Comparison of ENCODE assay signal across 34 cellular contexts in genomic region chr18:23763343-23763742, GRCh38.
A peak's percentile ranks its signal among the peaks of the same experiment; 100 is the strongest.
DNase-seq lines count a peak whose midpoint lies in the region; TF ChIP-seq lines count a peak whose summit lies in the region.
"Had no signal": no experiment of that assay in that cellular context is flagged by ENCODE, and none has a peak within 500 bp of the region (broad histone marks: within the 10 kb centered on the region; RNA-seq: fewer than 3 reads in every experiment).

No MANE protein-coding gene starts in this region.

- intact Hi-C loops in esophagus muscularis mucosa (cut with DNase I), result no loop called here
- intact Hi-C loops in activated T-helper 1 cell treated with anti-CD3 and anti-CD28 coated beads, Interleukin-12 subunit alpha, Interleukin-12 subunit beta, Interleukin-2, Interleukin-4 antibody, amounts not matched to agents 30 ng/mL and 10 ng/mL and 1 ng/mL, durations not matched to agents 14 hours and 24 hours and 36 hours (cut with micrococcal nuclease), result no loop called here

- H3K9ac ChIP-seq in neural cell (ENCODE audit: low read length), result no peak overlapping the region
- H3K9ac ChIP-seq: BLaER1; BLaER1 treated with 17β-estradiol and CSF1 and Interleukin-3, amounts not matched to agents 10 nM and 100 nM had no signal

- H4K20me1 ChIP-seq in neural cell (ENCODE audit: insufficient read depth), result no peaks in the 10 kb centered on the region
- H4K20me1 ChIP-seq: BLaER1; BLaER1 treated with 17β-estradiol and CSF1 and Interleukin-3, amounts not matched to agents 10 nM and 100 nM had no signal

- TF ChIP-seq RAD21 in neural cell (conservative IDR thresholded peaks at IDR 0.05), result no peak

- H3K4me3 ChIP-seq in esophagus muscularis mucosa, result no peak overlapping the region
- H3K4me3 ChIP-seq in neural cell (ENCODE audit: low read length), result no peak overlapping the region
- H3K4me3 ChIP-seq: A549; BLaER1; BLaER1 treated with 17β-estradiol and CSF1 and Interleukin-3, amounts not matched to agents 10 nM and 100 nM had no signal

- TF ChIP-seq CTCF in esophagus muscularis mucosa (IDR thresholded peaks at IDR 0.05), result no peak
- no peak for TF ChIP-seq CTCF in mesothelial cell of epicardium (IDR thresholded peaks at IDR 0.05; ENCODE audit: unreplicated experiment)
- TF ChIP-seq CTCF in neural cell (IDR thresholded peaks at IDR 0.05; ENCODE audit: poor library complexity, severe bottlenecking), result no peak
- no peak for TF ChIP-seq CTCF in progenitor cell of endocrine pancreas (IDR thresholded peaks at IDR 0.05; ENCODE audit: unreplicated experiment)

- no peaks in the 10 kb centered on the region for H3K9me2 ChIP-seq in neural cell (ENCODE audit: insufficient read depth, low read length)

- no peak overlapping the region for H3K4me2 ChIP-seq in neural cell (ENCODE audit: low read length)
- H3K4me2 ChIP-seq: A549; BLaER1; BLaER1 treated with 17β-estradiol and CSF1 and Interleukin-3, amounts not matched to agents 10 nM and 100 nM had no signal

- no peak for TF ChIP-seq POLR2A in esophagus muscularis mucosa (IDR thresholded peaks at IDR 0.05; ENCODE audit: low read depth)

- H3K4me3 Mint-ChIP-seq in mesothelial cell of epicardium (no peak overlapping the region), progenitor cell of endocrine pancreas (ENCODE audit: low read depth) (no peak overlapping the region)
- no peak overlapping the region for H3K4me3 Mint-ChIP-seq in activated T-helper 1 cell treated with anti-CD3 and anti-CD28 coated beads, Interleukin-12 subunit alpha, Interleukin-12 subunit beta, Interleukin-2, Interleukin-4 antibody, amounts not matched to agents 30 ng/mL and 10 ng/mL and 1 ng/mL, durations not matched to agents 14 hours and 24 hours and 36 hours
- H3K4me3 Mint-ChIP-seq: B cell; CD14-positive monocyte; CD4-positive, alpha-beta memory T cell; CD4-positive, alpha-beta T cell; CD4-positive, CD25-positive, alpha-beta regulatory T cell; CD8-positive, alpha-beta memory T cell; CD8-positive, alpha-beta T cell had no signal

- no peaks in the 10 kb centered on the region for H3K79me2 ChIP-seq in neural cell (replicated peaks; ENCODE audit: insufficient read depth, low read length)

- H3K27me3 Mint-ChIP-seq in mesothelial cell of epicardium (ENCODE audit: low read depth) (no peaks in the 10 kb centered on the region), progenitor cell of endocrine pancreas (no peaks in the 10 kb centered on the region)
- H3K27me3 Mint-ChIP-seq in activated T-helper 1 cell treated with anti-CD3 and anti-CD28 coated beads, Interleukin-12 subunit alpha, Interleukin-12 subunit beta, Interleukin-2, Interleukin-4 antibody, amounts not matched to agents 30 ng/mL and 10 ng/mL and 1 ng/mL, durations not matched to agents 14 hours and 24 hours and 36 hours (ENCODE audit: insufficient read depth), result peaks cover 11% of the 10 kb centered on the region

- H3F3A ChIP-seq in neural cell (ENCODE audit: insufficient read depth, low read length, poor library complexity, severe bottlenecking), result no peaks in the 10 kb centered on the region

- peaks cover 13% of the 10 kb centered on the region for H3K36me3 Mint-ChIP-seq in mesothelial cell of epicardium
- H3K36me3 Mint-ChIP-seq in progenitor cell of endocrine pancreas (ENCODE audit: insufficient read depth), result no peaks in the 10 kb centered on the region
- no peaks in the 10 kb centered on the region for H3K36me3 Mint-ChIP-seq in activated T-helper 1 cell treated with anti-CD3 and anti-CD28 coated beads, Interleukin-12 subunit alpha, Interleukin-12 subunit beta, Interleukin-2, Interleukin-4 antibody, amounts not matched to agents 30 ng/mL and 10 ng/mL and 1 ng/mL, durations not matched to agents 14 hours and 24 hours and 36 hours (ENCODE audit: low read depth)
- H3K36me3 Mint-ChIP-seq: CD14-positive monocyte; CD4-positive, CD25-positive, alpha-beta regulatory T cell; CD8-positive, alpha-beta T cell had no signal

- DNase-seq in esophagus muscularis mucosa (ENCODE audit: extremely low spot score), result peak; percentile 62
- DNase-seq in mesothelial cell of epicardium (ENCODE audit: low spot score in 2 of 2, unreplicated experiment in 2 of 2), result no peak
- no peak for DNase-seq in progenitor cell of endocrine pancreas (ENCODE audit: low spot score, unreplicated experiment)
- no peak for DNase-seq in NK-92 treated with Interleukin-12 subunit alpha and Interleukin-12 subunit beta, amount 100 ng/mL, for 24 hours (lab: John Stamatoyannopoulos, UW)
- DNase-seq in COR-L47 (lab: John Stamatoyannopoulos, UW), result no peak
- no peak for DNase-seq in mesenteric fat pad (ENCODE audit: low spot score)
- no peak for DNase-seq in activated T-helper 1 cell treated with anti-CD3 and anti-CD28 coated beads, Interleukin-12 subunit alpha, Interleukin-12 subunit beta, Interleukin-2, Interleukin-4 antibody, amounts not matched to agents 30 ng/mL and 10 ng/mL and 1 ng/mL, durations not matched to agents 14 hours and 24 hours and 36 hours (ENCODE audit: low spot score)
- DNase-seq: 8988T; ACHN; AML-193; BE2C; C1 segment of cervical spinal cord; Caco-2; Calu3; CD4-positive, alpha-beta memory T cell; CD4-positive, alpha-beta T cell; CD4-positive, CD25-positive, alpha-beta regulatory T cell; CD8-positive, alpha-beta memory T cell; CD8-positive, alpha-beta T cell; DMS 273 treated with DMSO at 0.1 percent for 48 hours; DMS153; DMS53; DMS79; DMS79 treated with DMSO at 0.1 percent for 48 hours; DND-41; EL had no signal

- 95% methylated on average over 4 of the region's 4 CpGs for WGBS in esophagus muscularis mucosa

- H3K4me1 ChIP-seq in esophagus muscularis mucosa, result no peaks in the 10 kb centered on the region
- H3K4me1 ChIP-seq: A549, BE2C, Caco-2 had no signal

- H3K9me3 Mint-ChIP-seq in mesothelial cell of epicardium (peaks cover 15% of the 10 kb centered on the region), progenitor cell of endocrine pancreas (ENCODE audit: low read depth) (peaks cover 9% of the 10 kb centered on the region)
- no peaks in the 10 kb centered on the region for H3K9me3 Mint-ChIP-seq in activated T-helper 1 cell treated with anti-CD3 and anti-CD28 coated beads, Interleukin-12 subunit alpha, Interleukin-12 subunit beta, Interleukin-2, Interleukin-4 antibody, amounts not matched to agents 30 ng/mL and 10 ng/mL and 1 ng/mL, durations not matched to agents 14 hours and 24 hours and 36 hours
- H3K9me3 Mint-ChIP-seq: CD4-positive, alpha-beta T cell had no signal

- no peaks in the 10 kb centered on the region for H3K9me3 ChIP-seq in esophagus muscularis mucosa
- H3K9me3 ChIP-seq in neural cell (ENCODE audit: low read length), result no peaks in the 10 kb centered on the region
- H3K9me3 ChIP-seq: A549, BE2C, Caco-2 had no signal

- TF ChIP-seq EP300 in esophagus muscularis mucosa (IDR thresholded peaks at IDR 0.05) (no peak), neural cell (conservative IDR thresholded peaks at IDR 0.05; ENCODE audit: poor library complexity, severe bottlenecking) (peak; percentile 75)

- peak overlapping the region; percentile 0 for H3K27ac Mint-ChIP-seq in mesothelial cell of epicardium
- H3K27ac Mint-ChIP-seq in progenitor cell of endocrine pancreas, result peak overlapping the region; percentile 28
- no peak overlapping the region for H3K27ac Mint-ChIP-seq in activated T-helper 1 cell treated with anti-CD3 and anti-CD28 coated beads, Interleukin-12 subunit alpha, Interleukin-12 subunit beta, Interleukin-2, Interleukin-4 antibody, amounts not matched to agents 30 ng/mL and 10 ng/mL and 1 ng/mL, durations not matched to agents 14 hours and 24 hours and 36 hours
- H3K27ac Mint-ChIP-seq: B cell; CD14-positive monocyte; CD4-positive, alpha-beta memory T cell; CD4-positive, alpha-beta T cell; CD4-positive, CD25-positive, alpha-beta regulatory T cell; CD8-positive, alpha-beta memory T cell; CD8-positive, alpha-beta T cell had no signal

- no peak overlapping the region for H3K27ac ChIP-seq in esophagus muscularis mucosa (replicated peaks in 1 of 4)
- H3K27ac ChIP-seq in neural cell (ENCODE audit: low read length), result no peak overlapping the region
- H3K27ac ChIP-seq: 22Rv1; A549; BLaER1; BLaER1 treated with 17β-estradiol and CSF1 and Interleukin-3, amounts not matched to agents 10 nM and 100 nM; C4-2B had no signal

- H3K36me3 ChIP-seq in esophagus muscularis mucosa, result peaks cover 0 to 11% (median 0%) of the 10 kb centered on the region in 4 donors
- H3K36me3 ChIP-seq in neural cell (ENCODE audit: insufficient read depth, low read length), result no peaks in the 10 kb centered on the region
- H3K36me3 ChIP-seq: BE2C; BLaER1; BLaER1 treated with 17β-estradiol and CSF1 and Interleukin-3, amounts not matched to agents 10 nM and 100 nM had no signal

- no peaks in the 10 kb centered on the region for H3K27me3 ChIP-seq in esophagus muscularis mucosa
- H3K27me3 ChIP-seq in neural cell (ENCODE audit: insufficient read depth, low read depth, low read length), result no peaks in the 10 kb centered on the region
- H3K27me3 ChIP-seq: BE2C; BLaER1; BLaER1 treated with 17β-estradiol and CSF1 and Interleukin-3, amounts not matched to agents 10 nM and 100 nM had no signal

- no peak overlapping the region for H2AFZ ChIP-seq in neural cell (ENCODE audit: low read depth, low read length)

- H3K4me1 Mint-ChIP-seq in mesothelial cell of epicardium (peaks cover 9% of the 10 kb centered on the region), progenitor cell of endocrine pancreas (ENCODE audit: low read depth) (no peaks in the 10 kb centered on the region)
- H3K4me1 Mint-ChIP-seq in activated T-helper 1 cell treated with anti-CD3 and anti-CD28 coated beads, Interleukin-12 subunit alpha, Interleukin-12 subunit beta, Interleukin-2, Interleukin-4 antibody, amounts not matched to agents 30 ng/mL and 10 ng/mL and 1 ng/mL, durations not matched to agents 14 hours and 24 hours and 36 hours (ENCODE audit: low read depth), result no peaks in the 10 kb centered on the region
- H3K4me1 Mint-ChIP-seq: B cell; CD14-positive monocyte; CD8-positive, alpha-beta memory T cell had no signal

TF ChIP-seq in neural cell, 6 proteins besides CTCF, POLR2A, EP300 and RAD21 (continues in another document):
- TF ChIP-seq MXI1 (conservative IDR thresholded peaks at IDR 0.05; ENCODE audit: poor library complexity, severe bottlenecking) (no peak), POLR2AphosphoS5 (IDR thresholded peaks at IDR 0.05) (no peak), EZH2 (IDR thresholded peaks at IDR 0.05; ENCODE audit: borderline replicate concordance, insufficient read depth, low read length, poor library complexity, severe bottlenecking) (no peak), TAF1 (IDR thresholded peaks at IDR 0.05; ENCODE audit: low read depth) (no peak)
